In genomic region chr5:106875591-106876297, GRCh38 we compare ENCODE assay signal across 8 cellular contexts.
DNase-seq lines count a peak whose midpoint lies in the region; ATAC-seq and TF ChIP-seq lines count a peak whose summit lies in the region.

No MANE protein-coding gene starts in this region.

- H3K4me3 ChIP-seq in DOHH2 (ENCODE audit: low read length): no peak overlapping the region
- H3K4me3 ChIP-seq in SK-N-SH (ENCODE audit: low read depth in 2 of 2, low read length in 1 of 2): no peak overlapping the region

- H3K79me2 ChIP-seq in DOHH2 (ENCODE audit: control insufficient read depth, low read length) (no peaks in the 10 kb centered on the region), SK-N-SH (ENCODE audit: insufficient read depth) (no peaks in the 10 kb centered on the region)

- H3K36me3 ChIP-seq in DOHH2 (ENCODE audit: control insufficient read depth, low read length) (no peaks in the 10 kb centered on the region), SK-N-SH (replicated peaks in 1 of 2; ENCODE audit: control insufficient read depth in 1 of 2, insufficient read depth in 2 of 2, low read length in 1 of 2) (no peaks in the 10 kb centered on the region)

- H3K4me3 Mint-ChIP-seq in activated CD4-positive, alpha-beta memory T cell treated with anti-CD3 and anti-CD28 coated beads for 36 hours: no peak overlapping the region

- peak; percentile 38 for TF ChIP-seq RAD21 in SK-N-SH (IDR thresholded peaks at IDR 0.05; ENCODE audit: low read length)

- H3K4me2 ChIP-seq in DOHH2 (ENCODE audit: low read length): no peak overlapping the region
- no peak overlapping the region for H3K4me2 ChIP-seq in SK-N-SH

- WGBS in SK-N-SH (ENCODE audit: low lambda C conversion rate): 83% methylated on average over 11 of the region's 21 CpGs

- H3F3A ChIP-seq in DOHH2 (ENCODE audit: control insufficient read depth, insufficient read depth) (no peaks in the 10 kb centered on the region), SK-N-SH (replicated peaks; ENCODE audit: insufficient read depth) (no peaks in the 10 kb centered on the region)

- peaks cover 7% of the 10 kb centered on the region for H3K9me3 Mint-ChIP-seq in activated CD4-positive, alpha-beta memory T cell treated with anti-CD3 and anti-CD28 coated beads for 36 hours

- no peak overlapping the region for H3K9ac ChIP-seq in SK-N-SH

- H3K36me3 Mint-ChIP-seq in activated CD4-positive, alpha-beta memory T cell treated with anti-CD3 and anti-CD28 coated beads for 36 hours: no peaks in the 10 kb centered on the region

- no peak for TF ChIP-seq EP300 in SK-N-SH (IDR thresholded peaks at IDR 0.05; ENCODE audit: borderline replicate concordance in 1 of 2, low read depth in 1 of 2, low read length in 1 of 2)

- H3K27me3 Mint-ChIP-seq in activated CD4-positive, alpha-beta memory T cell treated with anti-CD3 and anti-CD28 coated beads for 36 hours: no peaks in the 10 kb centered on the region

- no peak overlapping the region for H2AFZ ChIP-seq in SK-N-SH (ENCODE audit: low read depth)

- CTCF ChIA-PET in SK-N-SH (lab: Yijun Ruan, JAX): interaction anchor here (0.5 to 1.2 kb wide), 2 partner anchors 21 to 32 kb away, joined by 3 read pairs; no protein-coding TSS in a partner anchor
- CTCF ChIA-PET in activated CD4-positive, alpha-beta memory T cell treated with anti-CD3 and anti-CD28 coated beads for 36 hours (lab: Charles Lee): no interaction called here

- no peak overlapping the region for H3K27ac Mint-ChIP-seq in activated CD4-positive, alpha-beta memory T cell treated with anti-CD3 and anti-CD28 coated beads for 36 hours

- H3K4me1 ChIP-seq in DOHH2 (ENCODE audit: control insufficient read depth, low read length) (no peaks in the 10 kb centered on the region), SK-N-SH (ENCODE audit: control insufficient read depth in 1 of 2, insufficient read depth in 2 of 2, low read depth in 1 of 2, low read length in 1 of 2) (no peaks in the 10 kb centered on the region)

- POLR2A ChIA-PET in SK-N-SH (lab: Yijun Ruan, JAX): no interaction called here
- POLR2A ChIA-PET in activated CD4-positive, alpha-beta memory T cell treated with anti-CD3 and anti-CD28 coated beads for 36 hours (lab: Charles Lee): no interaction called here

- H3K9me2 ChIP-seq in DOHH2 (replicated peaks; ENCODE audit: control insufficient read depth, low read length) (no peaks in the 10 kb centered on the region), SK-N-SH (no peaks in the 10 kb centered on the region)

- H3K4me1 Mint-ChIP-seq in activated CD4-positive, alpha-beta memory T cell treated with anti-CD3 and anti-CD28 coated beads for 36 hours (ENCODE audit: low read depth): no peaks in the 10 kb centered on the region

- H3K27me3 ChIP-seq in DOHH2 (ENCODE audit: control insufficient read depth, low read length): no peaks in the 10 kb centered on the region
- no peaks in the 10 kb centered on the region for H3K27me3 ChIP-seq in SK-N-SH (ENCODE audit: insufficient read depth)

- H3K9me3 ChIP-seq in DOHH2 (ENCODE audit: control insufficient read depth, insufficient read depth, low read length): peaks cover 14% of the 10 kb centered on the region
- no peaks in the 10 kb centered on the region for H3K9me3 ChIP-seq in SK-N-SH

- intact Hi-C loops in left ventricle myocardium superior (cut with micrococcal nuclease): no loop called here
- intact Hi-C loops in activated CD4-positive, alpha-beta memory T cell treated with anti-CD3 and anti-CD28 coated beads for 36 hours (cut with micrococcal nuclease): no loop called here

- no peak overlapping the region for H3K27ac ChIP-seq in DOHH2 (ENCODE audit: low read depth, low read length)
- H3K27ac ChIP-seq in SK-N-SH (ENCODE audit: low read depth in 2 of 2, low read length in 1 of 2): no peak overlapping the region

- H4K20me1 ChIP-seq in DOHH2 (ENCODE audit: control insufficient read depth, insufficient read depth, low read depth, low read length): no peaks in the 10 kb centered on the region
- no peaks in the 10 kb centered on the region for H4K20me1 ChIP-seq in SK-N-SH (ENCODE audit: insufficient read depth)

- TF ChIP-seq CTCF in DOHH2 (IDR thresholded peaks at IDR 0.05; ENCODE audit: low read depth, low read length, poor library complexity, severe bottlenecking): peak; percentile 54
- peak; percentile 59 for TF ChIP-seq CTCF in SK-N-SH (IDR thresholded peaks at IDR 0.05)

- DNase-seq in SK-N-SH (no peak), left ventricle myocardium superior (no peak), NCI-H524 treated with DMSO at 0.1 percent for 48 hours (lab: John Stamatoyannopoulos, UW) (no peak)
- DNase-seq in activated CD4-positive, alpha-beta memory T cell treated with anti-CD3 and anti-CD28 coated beads for 36 hours: no peak

- ATAC-seq in HG02588 (IDR thresholded peaks at IDR 0.05; ENCODE audit: unreplicated experiment) (peak; percentile 76), left ventricle myocardium superior (peak; percentile 46), HG03139 (IDR thresholded peaks at IDR 0.05; ENCODE audit: unreplicated experiment) (no peak), GM19452 (IDR thresholded peaks at IDR 0.05; ENCODE audit: unreplicated experiment) (no peak)

TF ChIP-seq in SK-N-SH, 30 proteins besides CTCF, POLR2A, EP300 and RAD21:
- TF ChIP-seq USF2 (IDR thresholded peaks at IDR 0.05; ENCODE audit: borderline replicate concordance, low read depth, low read length): no peak
- no peak for TF ChIP-seq FOSL2 (IDR thresholded peaks at IDR 0.05; ENCODE audit: borderline replicate concordance, low read depth)
- no peak for TF ChIP-seq RCOR1 (IDR thresholded peaks at IDR 0.05; ENCODE audit: low read length)
- TF ChIP-seq JUND (IDR thresholded peaks at IDR 0.05): no peak
- TF ChIP-seq ZBTB33 (IDR thresholded peaks at IDR 0.05; ENCODE audit: borderline replicate concordance, low read depth): no peak
- no peak for TF ChIP-seq FOXM1 (IDR thresholded peaks at IDR 0.05; ENCODE audit: low read depth)
- TF ChIP-seq SMC3 (IDR thresholded peaks at IDR 0.05; ENCODE audit: low read depth, low read length): peak; percentile 21; the same call in 1 of the 2 replicates

Comparison
In these comparisons a context has a peak if more than half of its experiments do, and no peak if none do; other contexts are left out.
1. ATAC-seq: peak in HG02588 (single experiment) and left ventricle myocardium superior (single experiment); none in HG03139 (single experiment) and GM19452 (single experiment).